In genomic region chr4:148239406-148239805, GRCh38 we compare ENCODE assay signal across 16 cellular contexts.
DNase-seq lines count a peak whose midpoint lies in the region; ATAC-seq and FAIRE-seq lines count a peak whose summit lies in the region.
"Had no signal": no experiment of that assay in that cellular context is flagged by ENCODE, and none has a peak within 500 bp of the region (broad histone marks: within the 10 kb centered on the region; RNA-seq: fewer than 3 reads in every experiment).

No MANE protein-coding gene starts in this region.

- intact Hi-C loops in left ventricle myocardium superior (cut with micrococcal nuclease), result no loop called here

- DNase-seq in activated gamma-delta T cell treated with Interleukin-2 at 50 U/mL for 16 hours (peak; percentile 5), activated gamma-delta T cell (lab: John Stamatoyannopoulos, UW) (no peak), G401 (ENCODE audit: low spot score) (peak; percentile 35), NCI-H82 (lab: John Stamatoyannopoulos, UW) (peak; percentile 76), left ventricle myocardium superior (peak; percentile 55), medulla oblongata (ENCODE audit: extremely low spot score) (no peak), small intestine (no peak)
- DNase-seq: ACHN, NCI-H146, NCI-H226, NCI-H774, T-helper 1 cell had no signal

- no peaks in the 10 kb centered on the region for H3K27me3 ChIP-seq in small intestine (ENCODE audit: control insufficient read depth in 2 of 2, insufficient read depth in 2 of 2, low read length in 2 of 2)

- in situ Hi-C loops in G401 (cut with HindIII; ENCODE audit: low sequenced_read_pairs), result no loop called here

- peak overlapping the region in 1 of 2 donors; percentile 41 for H3K27ac ChIP-seq in small intestine (ENCODE audit: low read depth in 1 of 2, low read length in 1 of 2)
- H3K27ac ChIP-seq: SK-N-MC had no signal

- 61 to 81% (median 73%) methylated on average over 2 of the region's 2 CpGs for WGBS in small intestine, 3 donors

- H3K4me1 ChIP-seq in small intestine (ENCODE audit: control insufficient read depth in 2 of 2, insufficient read depth in 1 of 2, low read depth in 1 of 2, low read length in 1 of 2), result peaks cover 0 to 11% of the 10 kb centered on the region in 2 donors

- H3K9me3 ChIP-seq in small intestine (ENCODE audit: control insufficient read depth, low read depth), result no peaks in the 10 kb centered on the region

- no peaks in the 10 kb centered on the region for H3K36me3 ChIP-seq in small intestine (ENCODE audit: control insufficient read depth in 2 of 2, insufficient read depth in 2 of 2, low read length in 2 of 2)

- H3K4me3 ChIP-seq in small intestine (ENCODE audit: low read depth in 1 of 2, low read length in 2 of 2), result no peak overlapping the region
- H3K4me3 ChIP-seq: GM23338, SK-N-MC had no signal

- ATAC-seq in left ventricle myocardium superior, result peak; percentile 12
- no peak for ATAC-seq in HG03139 (IDR thresholded peaks at IDR 0.05; ENCODE audit: unreplicated experiment)
- ATAC-seq: GM23338, HepG2 had no signal

- no peak for FAIRE-seq in small intestine (lab: Jason Lieb, UNC)
- FAIRE-seq: HepG2 had no signal

Comparison
In these comparisons a context has a peak if more than half of its experiments do, and no peak if none do; other contexts are left out.
1. DNase-seq: peak in activated gamma-delta T cell treated with Interleukin-2 at 50 U/mL for 16 hours (single experiment), G401 (single experiment), NCI-H82 (single experiment) and left ventricle myocardium superior (single experiment); none in activated gamma-delta T cell (single experiment), medulla oblongata (single experiment) and small intestine (single experiment).